ENCODE assay signal across 21 cellular contexts in genomic region chr10:44850356-44850934, GRCh38.
"Had no signal": no experiment of that assay in that cellular context is flagged by ENCODE, and none has a peak within 500 bp of the region (broad histone marks: within the 10 kb centered on the region; RNA-seq: fewer than 3 reads in every experiment).

No MANE protein-coding gene starts in this region.

- H3K9ac ChIP-seq: parathyroid adenoma had no signal

- FAIRE-seq: urothelium cell line had no signal

- H3K4me1 ChIP-seq: esophagus squamous epithelium, foreskin keratinocyte, parathyroid adenoma, psoas muscle, right lobe of liver, spleen, stomach, transverse colon had no signal

- H3K4me3 ChIP-seq: esophagus squamous epithelium, mucosa of descending colon, psoas muscle, right lobe of liver, spleen, stomach, thoracic aorta, transverse colon had no signal

- H3K27ac ChIP-seq: esophagus squamous epithelium, foreskin keratinocyte, parathyroid adenoma, psoas muscle, right lobe of liver, spleen, stomach, thoracic aorta, transverse colon had no signal

- DNase-seq: effector memory CD8-positive, alpha-beta T cell; esophagus squamous epithelium; foreskin keratinocyte; kidney glomerular epithelial cell; mucosa of descending colon; natural killer cell; occipital lobe; retina; spleen; stimulated activated CD4-positive, alpha-beta T cell treated with anti-CD3 and anti-CD28 coated beads, Interleukin-15, amount 100 ng/mL, for 24 hours; stimulated activated CD4-positive, alpha-beta T cell treated with anti-CD3 and anti-CD28 coated beads, Interleukin-1b, Interleukin-23, amount 100 ng/mL, for 48 hours; stimulated activated CD4-positive, alpha-beta T cell treated with anti-CD3 and anti-CD28 coated beads, Interleukin-4, amount 100 ng/mL, for 4 hours; stimulated activated naive B cell treated with anti-CD40 and anti-IgM and Interleukin-4, amounts not matched to agents 10 μg/mL and 1 μg/mL and 100 μg/mL, for 72 hours; stomach; substantia nigra; transverse colon had no signal

- ATAC-seq: effector memory CD8-positive, alpha-beta T cell; foreskin keratinocyte; mucosa of descending colon; natural killer cell; psoas muscle; stimulated activated naive B cell treated with anti-CD40 and anti-IgM and Interleukin-4, amounts not matched to agents 10 μg/mL and 1 μg/mL and 100 μg/mL, for 72 hours had no signal

- H3K36me3 ChIP-seq: esophagus squamous epithelium, right lobe of liver, spleen, stomach, thoracic aorta, transverse colon had no signal

- H2AFZ ChIP-seq: parathyroid adenoma had no signal

- H3K9me3 ChIP-seq: esophagus squamous epithelium, mucosa of descending colon, psoas muscle, right lobe of liver, transverse colon had no signal

- H3K79me2 ChIP-seq: parathyroid adenoma had no signal

- H3K27me3 ChIP-seq: esophagus squamous epithelium, foreskin keratinocyte, right lobe of liver, spleen, transverse colon had no signal
